In genomic region chr16:51441331-51441730, GRCh38 we compare ENCODE assay signal across 28 cellular contexts.
DNase-seq lines count a peak whose midpoint lies in the region; ATAC-seq and FAIRE-seq lines count a peak whose summit lies in the region.
"Had no signal": no experiment of that assay in that cellular context is flagged by ENCODE, and none has a peak within 500 bp of the region (broad histone marks: within the 10 kb centered on the region; RNA-seq: fewer than 3 reads in every experiment).

No MANE protein-coding gene starts in this region.

- no peaks in the 10 kb centered on the region for H3K36me3 Mint-ChIP-seq in activated T-helper 17 cell treated with anti-CD3 and anti-CD28 coated beads, Interleukin-2, amount 50 U/mL, for 72 hours (ENCODE audit: low read depth)
- H3K36me3 Mint-ChIP-seq: mesothelial cell of epicardium, naive B cell had no signal

- no peak overlapping the region for H3K27ac Mint-ChIP-seq in activated T-helper 17 cell treated with anti-CD3 and anti-CD28 coated beads, Interleukin-2, amount 50 U/mL, for 72 hours
- H3K27ac Mint-ChIP-seq: activated naive CD4-positive, alpha-beta T cell treated with anti-CD3 and anti-CD28 coated beads, Interleukin-2, amount 50 U/mL, for 72 hours; mesothelial cell of epicardium; naive B cell; T-helper 1 cell treated with Interleukin-12 subunit alpha and Interleukin-12 subunit beta and Interleukin-4 antibody, amounts not matched to agents 30 μg/mL and 1 μg/mL, for 36 hours had no signal

- FAIRE-seq in TTC549 (lab: Jason Lieb, UNC) = peak; percentile 94
- FAIRE-seq: G401.6 had no signal

- H3K4me2 ChIP-seq in Karpas-422 (ENCODE audit: low read depth, low read length, poor library complexity, severe bottlenecking) = no peak overlapping the region

- no peaks in the 10 kb centered on the region for H3K79me2 ChIP-seq in Karpas-422 (ENCODE audit: low read length)

- H3K4me1 Mint-ChIP-seq in activated T-helper 17 cell treated with anti-CD3 and anti-CD28 coated beads, Interleukin-2, amount 50 U/mL, for 72 hours = no peaks in the 10 kb centered on the region
- H3K4me1 Mint-ChIP-seq: mesothelial cell of epicardium, naive B cell had no signal

- H4K20me1 ChIP-seq in Karpas-422 (ENCODE audit: insufficient read depth, low read depth, low read length) = no peaks in the 10 kb centered on the region

- H3K27ac ChIP-seq in ectodermal cell (ENCODE audit: insufficient read depth, low read depth, low read length, poor library complexity, severe bottlenecking) (peak overlapping the region; percentile 47), Karpas-422 (ENCODE audit: low read length) (no peak overlapping the region)
- H3K27ac ChIP-seq: gastrocnemius medialis, upper lobe of right lung had no signal

- H3K4me3 ChIP-seq in ectodermal cell (ENCODE audit: insufficient read depth, low read depth, low read length) = no peak overlapping the region
- no peak overlapping the region for H3K4me3 ChIP-seq in Karpas-422 (ENCODE audit: low read length)
- H3K4me3 ChIP-seq: gastrocnemius medialis, upper lobe of right lung had no signal

- no peak overlapping the region for H3K4me3 Mint-ChIP-seq in activated T-helper 17 cell treated with anti-CD3 and anti-CD28 coated beads, Interleukin-2, amount 50 U/mL, for 72 hours
- H3K4me3 Mint-ChIP-seq: mesothelial cell of epicardium; naive B cell; T-helper 1 cell treated with Interleukin-12 subunit alpha and Interleukin-12 subunit beta and Interleukin-4 antibody, amounts not matched to agents 30 μg/mL and 1 μg/mL, for 36 hours had no signal

- H3K4me1 ChIP-seq in ectodermal cell (ENCODE audit: control insufficient read depth, insufficient read depth, low read length) (peaks cover 21% of the 10 kb centered on the region), Karpas-422 (ENCODE audit: low read length) (no peaks in the 10 kb centered on the region)
- H3K4me1 ChIP-seq: Caco-2, gastrocnemius medialis, upper lobe of right lung had no signal

- ATAC-seq in HG03565 (IDR thresholded peaks at IDR 0.05; ENCODE audit: unreplicated experiment) (no peak), HG02798 (IDR thresholded peaks at IDR 0.05; ENCODE audit: poor library complexity, unreplicated experiment) (no peak)
- ATAC-seq in activated T-helper 17 cell treated with anti-CD3 and anti-CD28 coated beads, Interleukin-2, amount 50 U/mL, for 72 hours (replicated peaks) = no peak
- ATAC-seq: activated naive CD4-positive, alpha-beta T cell treated with anti-CD3 and anti-CD28 coated beads, Interleukin-2, amount 50 U/mL, for 72 hours; gastrocnemius medialis; left ventricle myocardium superior; SK-N-SH treated with all-trans-retinoic acid at 6 μM for 48 hours; upper lobe of right lung had no signal

- no peaks in the 10 kb centered on the region for H3K27me3 ChIP-seq in ectodermal cell (ENCODE audit: control insufficient read depth, insufficient read depth, low read length, poor library complexity, severe bottlenecking)
- H3K27me3 ChIP-seq in Karpas-422 (ENCODE audit: low read length) = no peaks in the 10 kb centered on the region

- no peaks in the 10 kb centered on the region for H3K9me3 Mint-ChIP-seq in activated T-helper 17 cell treated with anti-CD3 and anti-CD28 coated beads, Interleukin-2, amount 50 U/mL, for 72 hours
- H3K9me3 Mint-ChIP-seq: mesothelial cell of epicardium; T-helper 1 cell treated with Interleukin-12 subunit alpha and Interleukin-12 subunit beta and Interleukin-4 antibody, amounts not matched to agents 30 μg/mL and 1 μg/mL, for 36 hours had no signal

- H3K27me3 Mint-ChIP-seq in activated T-helper 17 cell treated with anti-CD3 and anti-CD28 coated beads, Interleukin-2, amount 50 U/mL, for 72 hours = peaks cover 15% of the 10 kb centered on the region

- H3K9me3 ChIP-seq in ectodermal cell (ENCODE audit: control insufficient read depth, low read length) = no peaks in the 10 kb centered on the region
- H3K9me3 ChIP-seq in Karpas-422 (ENCODE audit: low read length) = no peaks in the 10 kb centered on the region
- H3K9me3 ChIP-seq: Caco-2, gastrocnemius medialis, upper lobe of right lung had no signal

- H3K9me2 ChIP-seq in Karpas-422 (replicated peaks; ENCODE audit: insufficient read depth, low read length) = no peaks in the 10 kb centered on the region

- H2AFZ ChIP-seq in Karpas-422 (ENCODE audit: low read length) = no peak overlapping the region

- H3K9ac ChIP-seq in Karpas-422 (ENCODE audit: low read length) = no peak overlapping the region

- DNase-seq in medulla oblongata (ENCODE audit: extremely low spot score) (peak; percentile 47), superior temporal gyrus (ENCODE audit: extremely low spot score) (peak; percentile 67), Karpas-422 (no peak)
- DNase-seq: activated CD4-positive, CD25-positive, alpha-beta regulatory T cell treated with anti-CD3 and anti-CD28 coated beads, Interleukin-2, amount 50 U/mL, for 72 hours; activated CD8-positive, alpha-beta memory T cell treated with anti-CD3 and anti-CD28 coated beads for 24 hours; activated T-cell treated with anti-CD3 and anti-CD28 coated beads for 4 hours; Caco-2; DMS53; gastrocnemius medialis; islet precursor cell; left ventricle myocardium superior; naive B cell; NCI-H1048; NCI-H1694; Right ventricle myocardium superior; stimulated activated CD4-positive, alpha-beta T cell treated with anti-CD3 and anti-CD28 coated beads, Interleukin-15, amount 100 ng/mL, for 24 hours; stimulated activated CD4-positive, alpha-beta T cell treated with anti-CD3 and anti-CD28 coated beads, Interleukin-4, amount 100 ng/mL, for 4 hours; upper lobe of right lung had no signal

- H3K36me3 ChIP-seq in ectodermal cell (ENCODE audit: control insufficient read depth, insufficient read depth, low read length) (no peaks in the 10 kb centered on the region), Karpas-422 (ENCODE audit: insufficient read depth, low read length) (no peaks in the 10 kb centered on the region)
- H3K36me3 ChIP-seq: gastrocnemius medialis, upper lobe of right lung had no signal

- WGBS in ectodermal cell, 2 experiments = 39 to 46% methylated on average over 4 of the region's 4 CpGs
